18 cellular contexts compared by ENCODE assay signal in the genomic region with DNA sequence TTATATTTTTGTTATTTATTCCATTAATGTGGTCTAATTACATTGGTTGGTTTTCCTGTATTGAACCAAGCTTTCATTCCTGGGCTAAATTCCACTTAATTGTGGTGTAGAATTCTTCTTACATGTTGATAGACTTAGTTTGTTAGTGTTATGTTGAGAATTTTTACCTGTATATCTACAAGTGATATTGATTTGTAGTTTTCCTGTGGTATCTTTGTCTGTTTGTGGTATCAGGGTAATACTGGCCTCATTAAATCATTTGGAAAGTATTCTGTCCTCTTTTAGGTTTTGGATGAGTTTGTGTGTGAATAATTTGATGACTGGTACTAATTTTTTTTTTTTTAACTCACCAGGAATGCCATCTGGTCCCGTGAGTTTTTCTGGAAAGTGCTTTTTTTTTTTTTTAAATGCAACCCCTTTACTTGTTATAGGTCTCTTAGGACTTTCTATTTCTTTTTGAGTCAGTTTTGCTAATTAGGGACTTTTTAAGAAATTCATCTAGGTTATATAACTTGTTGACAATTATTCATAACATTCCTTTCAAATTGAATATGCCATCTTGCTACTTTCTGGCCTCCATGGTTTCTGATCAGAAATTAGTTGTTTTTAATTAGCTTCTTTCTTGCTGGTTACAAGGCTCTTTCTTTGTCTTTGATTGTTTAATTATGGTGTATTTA.
DNase-seq lines count a peak whose midpoint lies in the region; ATAC-seq lines count a peak whose summit lies in the region.
"Had no signal": no experiment of that assay in that cellular context is flagged by ENCODE, and none has a peak within 500 bp of the region (broad histone marks: within the 10 kb centered on the region; RNA-seq: fewer than 3 reads in every experiment).

No MANE protein-coding gene starts in this region.

- no peaks in the 10 kb centered on the region for H3K4me1 Mint-ChIP-seq in effector memory CD8-positive, alpha-beta T cell (ENCODE audit: low read depth in 2 of 2)
- H3K4me1 Mint-ChIP-seq: CD8-positive, alpha-beta memory T cell; IgD-negative memory B cell had no signal

- ATAC-seq in GM18511 (IDR thresholded peaks at IDR 0.05; ENCODE audit: unreplicated experiment) = peak; percentile 55
- peak; percentile 50 for ATAC-seq in GM21390 (IDR thresholded peaks at IDR 0.05; ENCODE audit: unreplicated experiment)
- peak; percentile 46 for ATAC-seq in HG03039 (IDR thresholded peaks at IDR 0.05; ENCODE audit: unreplicated experiment)
- no peak for ATAC-seq in HG03095 (IDR thresholded peaks at IDR 0.05; ENCODE audit: unreplicated experiment)
- ATAC-seq in effector memory CD8-positive, alpha-beta T cell (replicated peaks) = no peak
- no peak for ATAC-seq in HG02981 (IDR thresholded peaks at IDR 0.05; ENCODE audit: unreplicated experiment)
- ATAC-seq: A549 had no signal

- peaks cover 10 to 30% of the 10 kb centered on the region in 2 donors for H3K9me3 Mint-ChIP-seq in effector memory CD8-positive, alpha-beta T cell

- peak; percentile 10 for DNase-seq in NCI-H446 treated with DMSO at 0.1 percent for 48 hours (lab: John Stamatoyannopoulos, UW)
- DNase-seq in effector memory CD8-positive, alpha-beta T cell = no peak
- no peak for DNase-seq in epidermal melanocyte (ENCODE audit: insufficient read length, low spot score)
- DNase-seq: CD8-positive, alpha-beta memory T cell; DMS79; HFFc6; NCI-H1105; NCI-H1694; NCI-H510A; NCI-H774; T-helper 2 cell had no signal

- H3K4me3 Mint-ChIP-seq in effector memory CD8-positive, alpha-beta T cell = no peak overlapping the region
- H3K4me3 Mint-ChIP-seq: CD8-positive, alpha-beta memory T cell; HFFc6; IgD-negative memory B cell had no signal

- H3K27ac Mint-ChIP-seq in effector memory CD8-positive, alpha-beta T cell = no peak overlapping the region
- H3K27ac Mint-ChIP-seq: CD8-positive, alpha-beta memory T cell; HFFc6 had no signal

- no peaks in the 10 kb centered on the region for H3K27me3 Mint-ChIP-seq in effector memory CD8-positive, alpha-beta T cell
- H3K27me3 Mint-ChIP-seq: CD8-positive, alpha-beta memory T cell had no signal

- H3K36me3 Mint-ChIP-seq in effector memory CD8-positive, alpha-beta T cell (ENCODE audit: insufficient read depth) = no peaks in the 10 kb centered on the region
- H3K36me3 Mint-ChIP-seq: CD8-positive, alpha-beta memory T cell; IgD-negative memory B cell had no signal

Comparison
In these comparisons a context has a peak if more than half of its experiments do, and no peak if none do; other contexts are left out.
1. ATAC-seq: peak in GM18511 (single experiment), GM21390 (single experiment) and HG03039 (single experiment); none in HG03095 (single experiment), effector memory CD8-positive, alpha-beta T cell (single experiment) and HG02981 (single experiment).